8 cellular contexts compared by ENCODE assay signal in genomic region chr2:36672199-36672598, GRCh38. TPM values are rescaled to one million over a fixed set of nuclear protein-coding genes. Genes with fewer than 3 reads are reported as not detected.
DNase-seq lines count a peak whose midpoint lies in the region; FAIRE-seq and TF ChIP-seq lines count a peak whose summit lies in the region.

No MANE protein-coding gene starts in this region.

- no peak overlapping the region for H3K27ac ChIP-seq in breast epithelium
- H3K27ac ChIP-seq in tibial nerve = no peak overlapping the region

- TF ChIP-seq EP300 in tibial nerve (IDR thresholded peaks at IDR 0.05) = no peak

- CTCF ChIA-PET in MCF 10A (lab: Yijun Ruan, JAX) = interaction anchor here (0.6 to 2.0 kb wide), 12 partner anchors 8 to 1859 kb away, joined by 3 to 16 read pairs (median 4); no protein-coding TSS in a partner anchor
- CTCF ChIA-PET in activated CD4-positive, alpha-beta memory T cell treated with anti-CD3 and anti-CD28 coated beads, Interleukin-2, amount 10 ng/mL, durations not matched to agents 7 days and 5 days (lab: Charles Lee) = no interaction called here

- no TSS peak for BruUV-seq in MCF 10A (replicated peaks; lab: Mats Ljungman, UMichigan)

- H3K9me3 Mint-ChIP-seq in MCF 10A (ENCODE audit: unreplicated experiment) = no peaks in the 10 kb centered on the region
- H3K9me3 Mint-ChIP-seq in activated CD4-positive, alpha-beta memory T cell treated with anti-CD3 and anti-CD28 coated beads, Interleukin-2, amount 10 ng/mL, durations not matched to agents 7 days and 5 days = no peaks in the 10 kb centered on the region

- TF ChIP-seq POLR2A in breast epithelium (IDR thresholded peaks at IDR 0.05) (no peak), tibial nerve (IDR thresholded peaks at IDR 0.05) (no peak)

- H3K4me3 ChIP-seq in breast epithelium (no peak overlapping the region), tibial nerve (no peak overlapping the region)

- whole genome bisulfite sequencing in tibial nerve, 2 donors = 52 to 61% methylated on average over 1 of the region's 1 CpG

- H3K36me3 ChIP-seq in breast epithelium = no peaks in the 10 kb centered on the region
- no peaks in the 10 kb centered on the region for H3K36me3 ChIP-seq in tibial nerve

- H3K4me3 Mint-ChIP-seq in MCF 10A (ENCODE audit: unreplicated experiment) = no peak overlapping the region
- no peak overlapping the region for H3K4me3 Mint-ChIP-seq in activated CD4-positive, alpha-beta memory T cell treated with anti-CD3 and anti-CD28 coated beads, Interleukin-2, amount 10 ng/mL, durations not matched to agents 7 days and 5 days

- peak; percentile 65 for DNase-seq in MCF 10A (ENCODE audit: unreplicated experiment)
- no peak for DNase-seq in breast epithelium (ENCODE audit: low spot score in 2 of 2)
- peak; percentile 25 for DNase-seq in RCC 7860 (ENCODE audit: low spot score)
- DNase-seq in fibroblast of peridontal ligament (ENCODE audit: extremely low read depth) = peak; percentile 75
- no peak for DNase-seq in tibial nerve (ENCODE audit: low spot score in 2 of 2)
- DNase-seq in retina = no peak
- no peak for DNase-seq in nucleus accumbens (lab: John Stamatoyannopoulos, UW)
- no peak for DNase-seq in activated CD4-positive, alpha-beta memory T cell treated with anti-CD3 and anti-CD28 coated beads, Interleukin-2, amount 10 ng/mL, durations not matched to agents 7 days and 5 days

- H3K4me1 ChIP-seq in breast epithelium (no peaks in the 10 kb centered on the region), tibial nerve (no peaks in the 10 kb centered on the region)

- H3K4me1 Mint-ChIP-seq in MCF 10A (ENCODE audit: insufficient read depth, unreplicated experiment) = peaks cover 5% of the 10 kb centered on the region
- peaks cover under 1% of the 10 kb centered on the region for H3K4me1 Mint-ChIP-seq in activated CD4-positive, alpha-beta memory T cell treated with anti-CD3 and anti-CD28 coated beads, Interleukin-2, amount 10 ng/mL, durations not matched to agents 7 days and 5 days

- POLR2A ChIA-PET in MCF 10A (lab: Yijun Ruan, JAX) = interaction anchor here (0.5 kb wide), 1 partner anchor 324 kb away, joined by 3 read pairs; no protein-coding TSS in a partner anchor
- POLR2A ChIA-PET in activated CD4-positive, alpha-beta memory T cell treated with anti-CD3 and anti-CD28 coated beads, Interleukin-2, amount 10 ng/mL, durations not matched to agents 7 days and 5 days (lab: Charles Lee) = no interaction called here

- TF ChIP-seq CTCF in MCF 10A (IDR thresholded peaks at IDR 0.05; ENCODE audit: unreplicated experiment) (peak; percentile 53), breast epithelium (IDR thresholded peaks at IDR 0.05) (peak in 1 of 3 donors; percentile 30), tibial nerve (IDR thresholded peaks at IDR 0.05) (peak in 4 of 5 experiments; percentile 11 to 42 (median 28))

- H3K9me3 ChIP-seq in breast epithelium = no peaks in the 10 kb centered on the region
- no peaks in the 10 kb centered on the region for H3K9me3 ChIP-seq in tibial nerve

- no peaks in the 10 kb centered on the region for H3K27me3 Mint-ChIP-seq in MCF 10A (ENCODE audit: insufficient read depth, unreplicated experiment)
- H3K27me3 Mint-ChIP-seq in activated CD4-positive, alpha-beta memory T cell treated with anti-CD3 and anti-CD28 coated beads, Interleukin-2, amount 10 ng/mL, durations not matched to agents 7 days and 5 days = peaks cover 29% of the 10 kb centered on the region

- no peak overlapping the region for H3K27ac Mint-ChIP-seq in MCF 10A (ENCODE audit: low read depth, unreplicated experiment)
- no peak overlapping the region for H3K27ac Mint-ChIP-seq in activated CD4-positive, alpha-beta memory T cell treated with anti-CD3 and anti-CD28 coated beads, Interleukin-2, amount 10 ng/mL, durations not matched to agents 7 days and 5 days

- no peaks in the 10 kb centered on the region for H3K36me3 Mint-ChIP-seq in MCF 10A (ENCODE audit: insufficient read depth, unreplicated experiment)
- H3K36me3 Mint-ChIP-seq in activated CD4-positive, alpha-beta memory T cell treated with anti-CD3 and anti-CD28 coated beads, Interleukin-2, amount 10 ng/mL, durations not matched to agents 7 days and 5 days (ENCODE audit: low read depth) = no peaks in the 10 kb centered on the region

- intact Hi-C loops in MCF 10A (cut with micrococcal nuclease) = loop anchor here (5.0 to 10.0 kb wide), 2 partner anchors 700 to 1507 kb away; no protein-coding TSS in a partner anchor
- intact Hi-C loops in breast epithelium (cut with DNase I; ENCODE audit: low total_unique reads) = no loop called here

- peak; percentile 55 for FAIRE-seq in RCC 7860 (lab: Jason Lieb, UNC)

- H3K27me3 ChIP-seq in breast epithelium (no peaks in the 10 kb centered on the region), tibial nerve (no peaks in the 10 kb centered on the region)

RNA-seq across cellular contexts. Expression of gene VIT, which starts 24.3 kb away (rescaled TPM):
- total RNA-seq in MCF 10A (2022) = not detected in 2 replicates
- total RNA-seq in breast epithelium = 100 to 1,000 TPM in 1 of 3 donors, 1 to 10 TPM in 2; 7.9 to 136 (median 9.2) TPM
- total RNA-seq in tibial nerve = 100 to 1,000 TPM in 3 of 4 donors, 10 to 100 TPM in 1; 55.2 to 201 (median 125) TPM
- total RNA-seq in activated CD4-positive, alpha-beta memory T cell treated with anti-CD3 and anti-CD28 coated beads, Interleukin-2, amount 10 ng/mL, durations not matched to agents 7 days and 5 days = not detected

Comparison
In these comparisons a context has a peak if more than half of its experiments do, and no peak if none do; other contexts are left out.
1. DNase-seq: peak in MCF 10A (single experiment), RCC 7860 (single experiment) and fibroblast of peridontal ligament (single experiment); none in breast epithelium (0 of 2), tibial nerve (0 of 2), retina (single experiment), nucleus accumbens (0 of 56) and activated CD4-positive, alpha-beta memory T cell treated with anti-CD3 and anti-CD28 coated beads, Interleukin-2, amount 10 ng/mL, durations not matched to agents 7 days and 5 days (single experiment).